10 cellular contexts compared by ENCODE assay signal in genomic region chr16:1538804-1539520, GRCh38. TPM values are rescaled to one million over a fixed set of nuclear protein-coding genes. Genes with fewer than 3 reads are reported as not detected.
DNase-seq lines count a peak whose midpoint lies in the region; ATAC-seq and TF ChIP-seq lines count a peak whose summit lies in the region.
"Had no signal": no experiment of that assay in that cellular context is flagged by ENCODE, and none has a peak within 500 bp of the region (broad histone marks: within the 10 kb centered on the region; RNA-seq: fewer than 3 reads in every experiment).

No MANE protein-coding gene starts in this region.

- no peaks in the 10 kb centered on the region for H3F3A ChIP-seq in OCI-LY1 (ENCODE audit: insufficient read depth, low read length)
- no peaks in the 10 kb centered on the region for H3F3A ChIP-seq in PC-3 (ENCODE audit: low read length, unreplicated experiment)

- no peak overlapping the region for H3K27ac ChIP-seq in OCI-LY1 (ENCODE audit: low read depth, low read length, poor library complexity, severe bottlenecking)
- H3K27ac ChIP-seq in spleen, result no peak overlapping the region
- H3K27ac ChIP-seq in PC-3 (ENCODE audit: low read length), result no peak overlapping the region

- no peaks in the 10 kb centered on the region for H3K9me3 ChIP-seq in OCI-LY1 (ENCODE audit: low read length)
- H3K9me3 ChIP-seq in spleen, result no peaks in the 10 kb centered on the region
- H3K9me3 ChIP-seq in PC-3 (ENCODE audit: low read length), result no peaks in the 10 kb centered on the region
- H3K9me3 ChIP-seq: Peyer's patch had no signal

- peaks cover 35% of the 10 kb centered on the region for H3K36me3 Mint-ChIP-seq in activated naive CD8-positive, alpha-beta T cell treated with anti-CD3 and anti-CD28 coated beads, Interleukin-2, amount 50 U/mL, for 24 hours (ENCODE audit: low read depth)

- H3K9me2 ChIP-seq in OCI-LY1 (ENCODE audit: low read depth, low read length), result no peaks in the 10 kb centered on the region
- no peaks in the 10 kb centered on the region for H3K9me2 ChIP-seq in PC-3 (replicated peaks; ENCODE audit: low read length)

- intact Hi-C loops in spleen (cut with DNase I; ENCODE audit: low total_unique reads), result no loop called here
- intact Hi-C loops in PC-3 (cut with micrococcal nuclease), result no loop called here

- no peaks in the 10 kb centered on the region for H3K79me2 ChIP-seq in OCI-LY1 (ENCODE audit: insufficient read depth, low read length)
- H3K79me2 ChIP-seq in PC-3 (ENCODE audit: low read length), result no peaks in the 10 kb centered on the region

- POLR2A ChIA-PET in PC-3 (lab: Charles Lee; ENCODE audit: unreplicated experiment), result no interaction called here

- BruUV-seq in PC-3 (replicated peaks; lab: Mats Ljungman, UMichigan), result no TSS peak

- DNase-seq in GM20000 (ENCODE audit: low spot score) (no peak), spleen (no peak), EL (no peak), PC-3 (no peak)
- peak; percentile 50 for DNase-seq in activated naive CD8-positive, alpha-beta T cell treated with anti-CD3 and anti-CD28 coated beads, Interleukin-2, amount 50 U/mL, for 24 hours
- no peak for DNase-seq in activated effector memory CD4-positive, alpha-beta T cell treated with Interleukin-2 at 50 U/mL for 16 hours
- DNase-seq: Peyer's patch had no signal

- H3K27me3 Mint-ChIP-seq in activated naive CD8-positive, alpha-beta T cell treated with anti-CD3 and anti-CD28 coated beads, Interleukin-2, amount 50 U/mL, for 24 hours, result no peaks in the 10 kb centered on the region

- CTCF ChIA-PET in PC-3 (lab: Charles Lee), result no interaction called here

- 80 to 85% (median 84%) methylated on average over 20 to 22 of the region's 22 CpGs for WGBS in spleen, 5 donors

- H3K4me1 ChIP-seq in OCI-LY1 (ENCODE audit: insufficient read depth, low read length, severe bottlenecking), result peaks cover 5% of the 10 kb centered on the region
- H3K4me1 ChIP-seq in spleen, result peaks cover 43 to 100% (median 79%) of the 10 kb centered on the region in 6 donors
- H3K4me1 ChIP-seq in PC-3 (ENCODE audit: insufficient read depth, low read length), result peaks cover 20% of the 10 kb centered on the region

- H3K4me2 ChIP-seq in OCI-LY1 (ENCODE audit: low read length) (no peak overlapping the region), PC-3 (ENCODE audit: low read length) (no peak overlapping the region)

- TF ChIP-seq POLR2A in spleen (IDR thresholded peaks at IDR 0.05), result no peak

- no peak overlapping the region for H3K4me3 ChIP-seq in OCI-LY1 (ENCODE audit: low read depth, low read length, poor library complexity, severe bottlenecking)
- no peak overlapping the region for H3K4me3 ChIP-seq in spleen
- H3K4me3 ChIP-seq in PC-3 (ENCODE audit: low read length), result no peak overlapping the region

- TF ChIP-seq CTCF in GM20000 (IDR thresholded peaks at IDR 0.05; ENCODE audit: extremely low read depth, missing control alignments) (peak; percentile 4), OCI-LY1 (IDR thresholded peaks at IDR 0.05; ENCODE audit: low read length) (peak; percentile 52), spleen (IDR thresholded peaks at IDR 0.05 in 8 of 11, conservative IDR thresholded peaks at IDR 0.05 in 3 of 11) (peak in 6 of 11 experiments; percentile 5 to 47 (median 14)), PC-3 (conservative IDR thresholded peaks at IDR 0.05; ENCODE audit: low read depth, low read length) (no peak)

- H2AFZ ChIP-seq in OCI-LY1 (ENCODE audit: low read length) (no peak overlapping the region), PC-3 (ENCODE audit: low read length) (no peak overlapping the region)

- H3K4me1 Mint-ChIP-seq in activated naive CD8-positive, alpha-beta T cell treated with anti-CD3 and anti-CD28 coated beads, Interleukin-2, amount 50 U/mL, for 24 hours, result peaks cover 67% of the 10 kb centered on the region

- H3K27me3 ChIP-seq in OCI-LY1 (ENCODE audit: insufficient read depth, low read length) (peaks cover 11% of the 10 kb centered on the region; the same call in 1 of the 2 replicates), spleen (replicated peaks in 1 of 7) (peaks cover 0 to 14% (median 0%) of the 10 kb centered on the region in 7 donors), PC-3 (ENCODE audit: low read length) (no peaks in the 10 kb centered on the region)
- H3K27me3 ChIP-seq: Peyer's patch had no signal

- peak overlapping the region; percentile 99 for H3K4me3 Mint-ChIP-seq in activated naive CD8-positive, alpha-beta T cell treated with anti-CD3 and anti-CD28 coated beads, Interleukin-2, amount 50 U/mL, for 24 hours

- no peaks in the 10 kb centered on the region for H3K9me3 Mint-ChIP-seq in activated naive CD8-positive, alpha-beta T cell treated with anti-CD3 and anti-CD28 coated beads, Interleukin-2, amount 50 U/mL, for 24 hours
- H3K9me3 Mint-ChIP-seq: nephron had no signal

- H3K9ac ChIP-seq in OCI-LY1 (ENCODE audit: low read length) (no peak overlapping the region), PC-3 (ENCODE audit: low read length) (no peak overlapping the region)

- H3K27ac Mint-ChIP-seq in activated naive CD8-positive, alpha-beta T cell treated with anti-CD3 and anti-CD28 coated beads, Interleukin-2, amount 50 U/mL, for 24 hours, result peak overlapping the region; percentile 98

- H3K36me3 ChIP-seq in OCI-LY1 (ENCODE audit: insufficient read depth, low read length) (no peaks in the 10 kb centered on the region), spleen (peaks cover 0 to 77% (median 30%) of the 10 kb centered on the region in 6 donors), PC-3 (ENCODE audit: low read depth, low read length) (no peaks in the 10 kb centered on the region)

- H4K20me1 ChIP-seq in OCI-LY1 (ENCODE audit: insufficient read depth, low read length) (no peaks in the 10 kb centered on the region), PC-3 (ENCODE audit: low read length) (no peaks in the 10 kb centered on the region)

- no peak for ATAC-seq in activated naive CD8-positive, alpha-beta T cell treated with anti-CD3 and anti-CD28 coated beads, Interleukin-2, amount 50 U/mL, for 24 hours
- ATAC-seq in PC-3, result no peak

RNA-seq across cellular contexts. Expression of gene TMEM204, which starts 5.5 kb away (rescaled TPM):
- total RNA-seq in spleen, result 10 to 100 TPM; 12.6 to 47.1 (median 26.9) TPM
- 10 to 100 TPM; 10.1 to 21.0 (median 13.6) TPM for polyA plus RNA-seq in spleen
- not detected in 2 replicates for total RNA-seq in PC-3 (2014; rRNA removed)

RNA-seq across cellular contexts. Expression of gene TELO2, which starts 45.8 kb away (rescaled TPM):
- 10 to 100 TPM; 28.5 to 64.2 (median 44.0) TPM for total RNA-seq in spleen
- 100 to 1,000 TPM in 1 of 3 donors, 10 to 100 TPM in 2; 60.3 to 110 (median 83.5) TPM for polyA plus RNA-seq in spleen
- total RNA-seq in PC-3 (2014; rRNA removed), result 37.8 and 61.3 TPM in 2 replicates

RNA-seq across cellular contexts. Expression of gene PTX4, which starts 50.2 kb away (rescaled TPM):
- under 1 TPM in 5 of 7 donors, not detected in 2; 0.23 to 0.85 (median 0.60) TPM for total RNA-seq in spleen
- polyA plus RNA-seq in spleen, result under 1 TPM in 2 of 3 donors, not detected in 1; 0.03 to 0.19 TPM
- 0.22 and 0.40 TPM in 2 replicates for total RNA-seq in PC-3 (2014; rRNA removed)
- total RNA-seq: fibroblast of lung, Peyer's patch had no signal
- polyA plus RNA-seq: fibroblast of lung had no signal

Comparison
In these comparisons a context has a peak if more than half of its experiments do, and no peak if none do; other contexts are left out.
1. RNA of gene TMEM204, which starts 5.5 kb away (total RNA-seq): 12.6 to 47.1 TPM in spleen; not detected in PC-3; every median in the first group is over 10 times any median in the second.